25 cellular contexts compared by ENCODE assay signal in the genomic region with DNA sequence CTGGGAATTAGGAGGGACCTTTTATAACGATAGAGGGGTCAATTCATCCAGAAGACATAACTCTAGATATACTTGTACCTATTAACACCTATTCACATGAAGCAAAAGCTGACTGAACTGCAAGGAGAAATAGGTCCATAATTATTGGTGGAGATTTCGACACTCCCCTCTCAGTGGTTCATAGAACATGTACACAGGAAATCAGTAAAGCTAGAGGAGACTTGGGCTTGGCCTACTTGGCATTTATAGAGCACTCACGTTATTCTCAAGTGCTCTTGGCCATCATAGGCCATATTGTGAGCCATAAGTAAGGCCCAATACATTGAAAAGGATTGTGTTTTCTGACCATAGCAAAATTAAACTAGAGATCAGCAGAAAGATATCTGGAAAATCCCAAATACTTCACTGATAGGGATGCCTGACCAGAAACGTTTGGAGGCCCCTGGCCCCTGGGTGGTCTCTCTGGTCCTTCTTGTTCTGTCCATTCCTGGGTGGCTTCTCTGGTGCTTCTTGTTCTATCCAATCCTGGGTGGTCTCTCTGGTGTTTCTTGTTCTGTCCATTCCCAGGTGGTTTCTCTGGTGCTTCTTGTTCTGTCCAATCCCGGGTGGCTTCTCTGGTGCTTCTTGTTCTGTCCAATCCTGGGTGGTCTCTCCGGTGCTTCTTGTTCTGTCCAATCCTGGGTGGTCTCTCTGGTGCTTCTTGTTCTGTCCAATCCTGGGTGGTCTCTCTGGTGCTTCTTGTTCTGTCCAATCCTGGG.
"Had no signal": no experiment of that assay in that cellular context is flagged by ENCODE, and none has a peak within 500 bp of the region (broad histone marks: within the 10 kb centered on the region; RNA-seq: fewer than 3 reads in every experiment).

No MANE protein-coding gene starts in this region.

- H3K27me3 Mint-ChIP-seq: activated CD4-positive, alpha-beta memory T cell treated with anti-CD3 and anti-CD28 coated beads for 36 hours; activated naive CD8-positive, alpha-beta T cell treated with anti-CD3 and anti-CD28 coated beads for 36 hours had no signal

- H3K4me1 Mint-ChIP-seq: activated CD4-positive, alpha-beta T cell treated with anti-CD3 and anti-CD28 coated beads, Interleukin-2, amount 10 ng/mL, durations not matched to agents 7 days and 5 days; activated naive CD4-positive, alpha-beta T cell treated with anti-CD3 and anti-CD28 coated beads, Interleukin-2, amount 10 ng/mL, durations not matched to agents 7 days and 5 days had no signal

- H3K27ac Mint-ChIP-seq: activated CD4-positive, alpha-beta memory T cell treated with anti-CD3 and anti-CD28 coated beads for 36 hours; activated CD4-positive, alpha-beta T cell treated with anti-CD3 and anti-CD28 coated beads, Interleukin-2, amount 10 ng/mL, durations not matched to agents 7 days and 5 days; activated naive CD4-positive, alpha-beta T cell treated with anti-CD3 and anti-CD28 coated beads, Interleukin-2, amount 10 ng/mL, durations not matched to agents 7 days and 5 days; activated naive CD8-positive, alpha-beta T cell treated with anti-CD3 and anti-CD28 coated beads for 36 hours; activated T-cell treated with anti-CD3 and anti-CD28 coated beads, Interleukin-2, amount 50 U/mL, for 72 hours; activated T-helper 2 cell treated with anti-CD3 and anti-CD28 coated beads, Interferon-gamma antibody, Interleukin-2, Interleukin-4, amounts not matched to agents 10 μg/mL and 5 μg/mL and 100 μg/mL, durations not matched to agents 14 hours and 24 hours and 36 hours had no signal

- H3K9me3 Mint-ChIP-seq: activated CD4-positive, alpha-beta T cell treated with anti-CD3 and anti-CD28 coated beads, Interleukin-2, amount 10 ng/mL, durations not matched to agents 7 days and 5 days; activated naive CD4-positive, alpha-beta T cell treated with anti-CD3 and anti-CD28 coated beads, Interleukin-2, amount 10 ng/mL, durations not matched to agents 7 days and 5 days; activated T-cell treated with anti-CD3 and anti-CD28 coated beads, Interleukin-2, amount 50 U/mL, for 72 hours; activated T-helper 2 cell treated with anti-CD3 and anti-CD28 coated beads, Interferon-gamma antibody, Interleukin-2, Interleukin-4, amounts not matched to agents 10 μg/mL and 5 μg/mL and 100 μg/mL, durations not matched to agents 14 hours and 24 hours and 36 hours had no signal

- H3K9me3 ChIP-seq: Peyer's patch had no signal

- H3K4me3 Mint-ChIP-seq: activated CD4-positive, alpha-beta memory T cell treated with anti-CD3 and anti-CD28 coated beads for 36 hours; activated CD4-positive, alpha-beta T cell treated with anti-CD3 and anti-CD28 coated beads, Interleukin-2, amount 10 ng/mL, durations not matched to agents 7 days and 5 days; activated naive CD4-positive, alpha-beta T cell treated with anti-CD3 and anti-CD28 coated beads, Interleukin-2, amount 10 ng/mL, durations not matched to agents 7 days and 5 days; activated naive CD8-positive, alpha-beta T cell treated with anti-CD3 and anti-CD28 coated beads for 36 hours; activated T-cell treated with anti-CD3 and anti-CD28 coated beads, Interleukin-2, amount 50 U/mL, for 72 hours had no signal

- H3K4me2 ChIP-seq: KMS-11 had no signal

- H3K4me3 ChIP-seq: Peyer's patch had no signal

- DNase-seq: activated CD4-positive, alpha-beta memory T cell treated with anti-CD3 and anti-CD28 coated beads for 36 hours; activated CD4-positive, alpha-beta T cell treated with anti-CD3 and anti-CD28 coated beads, Interleukin-2, amount 10 ng/mL, durations not matched to agents 7 days and 5 days; activated CD4-positive, CD25-positive, alpha-beta regulatory T cell; activated CD8-positive, alpha-beta memory T cell treated with anti-CD3 and anti-CD28 coated beads, Interleukin-2, amount 50 U/mL, for 4 hours; activated gamma-delta T cell treated with Interleukin-2 at 50 U/mL for 16 hours; activated naive CD4-positive, alpha-beta T cell treated with anti-CD3 and anti-CD28 coated beads, Interleukin-2, amount 10 ng/mL, durations not matched to agents 7 days and 5 days; activated naive CD8-positive, alpha-beta T cell treated with anti-CD3 and anti-CD28 coated beads for 36 hours; activated T-cell treated with anti-CD3 and anti-CD28 coated beads, Interleukin-2, amount 50 U/mL, for 72 hours; caudate nucleus; NCI-H1092 treated with DMSO at 0.1 percent for 48 hours; NCI-H1436; NCI-H1694 treated with DMSO at 0.1 percent for 48 hours; NCI-H2029 treated with DMSO at 0.1 percent for 48 hours; NCI-H345; NCI-H510A treated with DMSO at 0.1 percent for 48 hours; NCI-H69; NK-92 treated with Interleukin-12 subunit alpha and Interleukin-12 subunit beta, amount 100 ng/mL, for 24 hours; OCI-M1; Right ventricle myocardium superior; T-helper 1 cell had no signal

- H3K27ac ChIP-seq: KMS-11, Peyer's patch, RWPE1, VCaP had no signal

- H3K9ac ChIP-seq: KMS-11 had no signal

- H3K4me1 ChIP-seq: Peyer's patch had no signal

- H3K27me3 ChIP-seq: Peyer's patch had no signal

- ATAC-seq: activated T-cell treated with anti-CD3 and anti-CD28 coated beads, Interleukin-2, amount 50 U/mL, for 72 hours had no signal
